In the genomic region with DNA sequence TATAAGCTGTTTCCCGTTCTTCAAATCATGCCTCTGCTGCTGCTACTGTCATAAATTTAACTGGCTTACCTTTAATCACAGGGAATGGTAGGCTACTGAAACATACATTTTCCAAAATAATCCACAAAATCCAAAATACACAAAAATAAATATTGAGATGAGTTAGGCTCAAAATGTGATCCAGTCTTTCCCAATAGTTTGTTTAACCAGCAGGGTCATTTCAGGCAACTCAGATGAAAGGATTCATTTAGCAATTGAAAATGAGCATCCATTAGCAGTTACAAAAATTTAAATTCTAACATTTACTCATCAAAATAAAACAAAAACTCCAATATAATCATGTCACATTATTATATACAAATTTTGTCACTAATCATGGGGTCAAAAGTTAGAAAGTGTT, we compare ENCODE assay signal across 1 cellular context.
A peak's percentile ranks its signal among the peaks of the same experiment; 100 is the strongest.
TF ChIP-seq lines count a peak whose summit lies in the region.

No MANE protein-coding gene starts in this region.

TF ChIP-seq in liver, 16 proteins besides CTCF, POLR2A, EP300 and RAD21 (continued from another document):
- TF ChIP-seq ZBTB33 (IDR thresholded peaks at IDR 0.05), result no peak
- TF ChIP-seq, protein P1, sequence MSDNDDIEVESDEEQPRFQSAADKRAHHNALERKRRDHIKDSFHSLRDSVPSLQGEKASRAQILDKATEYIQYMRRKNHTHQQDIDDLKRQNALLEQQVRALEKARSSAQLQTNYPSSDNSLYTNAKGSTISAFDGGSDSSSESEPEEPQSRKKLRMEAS (IDR thresholded peaks at IDR 0.05), result no peak
- peak; percentile 27 for TF ChIP-seq FOXA1 (IDR thresholded peaks at IDR 0.05)
- no peak for TF ChIP-seq HNF4G (IDR thresholded peaks at IDR 0.05)
- no peak for TF ChIP-seq NR2F2 (IDR thresholded peaks at IDR 0.05)
- peak; percentile 54 for TF ChIP-seq FOXA2 (IDR thresholded peaks at IDR 0.05)
- TF ChIP-seq EGR1 (IDR thresholded peaks at IDR 0.05; ENCODE audit: low read depth in 2 of 2), result no peak
- no peak for TF ChIP-seq REST (IDR thresholded peaks at IDR 0.05)
- no peak for TF ChIP-seq ATF3 (IDR thresholded peaks at IDR 0.05)
